1 cellular context compared by ENCODE assay signal in the genomic region with DNA sequence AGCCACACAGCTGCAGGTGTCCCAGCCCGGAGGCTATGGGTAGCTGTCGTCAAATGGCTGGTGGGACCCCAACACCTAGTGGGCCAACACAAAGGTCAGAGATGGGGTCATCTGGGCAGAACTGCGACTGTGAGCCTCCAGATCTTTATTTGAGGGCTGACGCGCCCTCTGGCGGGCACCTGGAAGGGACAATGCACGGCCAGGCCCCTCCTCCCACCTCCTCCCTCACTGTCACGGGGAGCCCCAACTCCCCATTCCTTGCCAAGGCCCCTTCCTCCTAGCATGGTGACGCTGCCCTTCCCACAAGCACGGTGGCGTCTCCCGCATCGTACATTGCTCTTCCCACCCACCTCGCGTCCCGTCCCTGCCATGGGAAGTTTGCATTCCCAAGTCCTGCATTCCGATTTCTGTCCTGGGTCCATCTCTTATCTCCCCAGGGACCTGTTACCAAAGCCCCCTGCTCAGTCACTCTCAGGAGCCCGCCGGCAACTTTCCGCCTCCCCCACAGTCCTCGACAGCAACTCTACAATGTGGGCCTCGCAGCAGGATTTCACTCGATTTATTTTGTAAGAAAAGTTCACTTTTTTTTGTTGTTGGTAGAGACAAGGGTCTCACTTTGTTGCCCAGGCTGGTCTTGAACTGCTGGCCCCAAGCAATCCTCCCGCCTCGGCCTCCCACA.
TF ChIP-seq lines count a peak whose summit lies in the region.

No MANE protein-coding gene starts in this region.

TF ChIP-seq in H1, 55 proteins besides CTCF, POLR2A, EP300 and RAD21:
- TF ChIP-seq EZH2 (IDR thresholded peaks at IDR 0.05; ENCODE audit: low read depth, low read length, severe bottlenecking) (no peak), RFX5 (IDR thresholded peaks at IDR 0.05; ENCODE audit: borderline replicate concordance, low read depth, low read length) (no peak), CHD2 (IDR thresholded peaks at IDR 0.05; ENCODE audit: low read length) (no peak), KDM4A (IDR thresholded peaks at IDR 0.05; ENCODE audit: low read depth, low read length, severe bottlenecking) (no peak), CHD1 (IDR thresholded peaks at IDR 0.05; ENCODE audit: low read depth, low read length) (no peak), RXRA (IDR thresholded peaks at IDR 0.05; ENCODE audit: insufficient read depth, low read depth, low read length) (no peak), TBP (IDR thresholded peaks at IDR 0.05; ENCODE audit: low read depth, low read length) (no peak), TEAD4 (IDR thresholded peaks at IDR 0.05; ENCODE audit: low read depth, low read length) (no peak), PHF8 (conservative IDR thresholded peaks at IDR 0.05; ENCODE audit: low read depth, low read length) (no peak), CBX5 (IDR thresholded peaks at IDR 0.05; ENCODE audit: low read depth, low read length) (no peak), CREB1 (IDR thresholded peaks at IDR 0.05) (no peak)
- TF ChIP-seq, protein P1, sequence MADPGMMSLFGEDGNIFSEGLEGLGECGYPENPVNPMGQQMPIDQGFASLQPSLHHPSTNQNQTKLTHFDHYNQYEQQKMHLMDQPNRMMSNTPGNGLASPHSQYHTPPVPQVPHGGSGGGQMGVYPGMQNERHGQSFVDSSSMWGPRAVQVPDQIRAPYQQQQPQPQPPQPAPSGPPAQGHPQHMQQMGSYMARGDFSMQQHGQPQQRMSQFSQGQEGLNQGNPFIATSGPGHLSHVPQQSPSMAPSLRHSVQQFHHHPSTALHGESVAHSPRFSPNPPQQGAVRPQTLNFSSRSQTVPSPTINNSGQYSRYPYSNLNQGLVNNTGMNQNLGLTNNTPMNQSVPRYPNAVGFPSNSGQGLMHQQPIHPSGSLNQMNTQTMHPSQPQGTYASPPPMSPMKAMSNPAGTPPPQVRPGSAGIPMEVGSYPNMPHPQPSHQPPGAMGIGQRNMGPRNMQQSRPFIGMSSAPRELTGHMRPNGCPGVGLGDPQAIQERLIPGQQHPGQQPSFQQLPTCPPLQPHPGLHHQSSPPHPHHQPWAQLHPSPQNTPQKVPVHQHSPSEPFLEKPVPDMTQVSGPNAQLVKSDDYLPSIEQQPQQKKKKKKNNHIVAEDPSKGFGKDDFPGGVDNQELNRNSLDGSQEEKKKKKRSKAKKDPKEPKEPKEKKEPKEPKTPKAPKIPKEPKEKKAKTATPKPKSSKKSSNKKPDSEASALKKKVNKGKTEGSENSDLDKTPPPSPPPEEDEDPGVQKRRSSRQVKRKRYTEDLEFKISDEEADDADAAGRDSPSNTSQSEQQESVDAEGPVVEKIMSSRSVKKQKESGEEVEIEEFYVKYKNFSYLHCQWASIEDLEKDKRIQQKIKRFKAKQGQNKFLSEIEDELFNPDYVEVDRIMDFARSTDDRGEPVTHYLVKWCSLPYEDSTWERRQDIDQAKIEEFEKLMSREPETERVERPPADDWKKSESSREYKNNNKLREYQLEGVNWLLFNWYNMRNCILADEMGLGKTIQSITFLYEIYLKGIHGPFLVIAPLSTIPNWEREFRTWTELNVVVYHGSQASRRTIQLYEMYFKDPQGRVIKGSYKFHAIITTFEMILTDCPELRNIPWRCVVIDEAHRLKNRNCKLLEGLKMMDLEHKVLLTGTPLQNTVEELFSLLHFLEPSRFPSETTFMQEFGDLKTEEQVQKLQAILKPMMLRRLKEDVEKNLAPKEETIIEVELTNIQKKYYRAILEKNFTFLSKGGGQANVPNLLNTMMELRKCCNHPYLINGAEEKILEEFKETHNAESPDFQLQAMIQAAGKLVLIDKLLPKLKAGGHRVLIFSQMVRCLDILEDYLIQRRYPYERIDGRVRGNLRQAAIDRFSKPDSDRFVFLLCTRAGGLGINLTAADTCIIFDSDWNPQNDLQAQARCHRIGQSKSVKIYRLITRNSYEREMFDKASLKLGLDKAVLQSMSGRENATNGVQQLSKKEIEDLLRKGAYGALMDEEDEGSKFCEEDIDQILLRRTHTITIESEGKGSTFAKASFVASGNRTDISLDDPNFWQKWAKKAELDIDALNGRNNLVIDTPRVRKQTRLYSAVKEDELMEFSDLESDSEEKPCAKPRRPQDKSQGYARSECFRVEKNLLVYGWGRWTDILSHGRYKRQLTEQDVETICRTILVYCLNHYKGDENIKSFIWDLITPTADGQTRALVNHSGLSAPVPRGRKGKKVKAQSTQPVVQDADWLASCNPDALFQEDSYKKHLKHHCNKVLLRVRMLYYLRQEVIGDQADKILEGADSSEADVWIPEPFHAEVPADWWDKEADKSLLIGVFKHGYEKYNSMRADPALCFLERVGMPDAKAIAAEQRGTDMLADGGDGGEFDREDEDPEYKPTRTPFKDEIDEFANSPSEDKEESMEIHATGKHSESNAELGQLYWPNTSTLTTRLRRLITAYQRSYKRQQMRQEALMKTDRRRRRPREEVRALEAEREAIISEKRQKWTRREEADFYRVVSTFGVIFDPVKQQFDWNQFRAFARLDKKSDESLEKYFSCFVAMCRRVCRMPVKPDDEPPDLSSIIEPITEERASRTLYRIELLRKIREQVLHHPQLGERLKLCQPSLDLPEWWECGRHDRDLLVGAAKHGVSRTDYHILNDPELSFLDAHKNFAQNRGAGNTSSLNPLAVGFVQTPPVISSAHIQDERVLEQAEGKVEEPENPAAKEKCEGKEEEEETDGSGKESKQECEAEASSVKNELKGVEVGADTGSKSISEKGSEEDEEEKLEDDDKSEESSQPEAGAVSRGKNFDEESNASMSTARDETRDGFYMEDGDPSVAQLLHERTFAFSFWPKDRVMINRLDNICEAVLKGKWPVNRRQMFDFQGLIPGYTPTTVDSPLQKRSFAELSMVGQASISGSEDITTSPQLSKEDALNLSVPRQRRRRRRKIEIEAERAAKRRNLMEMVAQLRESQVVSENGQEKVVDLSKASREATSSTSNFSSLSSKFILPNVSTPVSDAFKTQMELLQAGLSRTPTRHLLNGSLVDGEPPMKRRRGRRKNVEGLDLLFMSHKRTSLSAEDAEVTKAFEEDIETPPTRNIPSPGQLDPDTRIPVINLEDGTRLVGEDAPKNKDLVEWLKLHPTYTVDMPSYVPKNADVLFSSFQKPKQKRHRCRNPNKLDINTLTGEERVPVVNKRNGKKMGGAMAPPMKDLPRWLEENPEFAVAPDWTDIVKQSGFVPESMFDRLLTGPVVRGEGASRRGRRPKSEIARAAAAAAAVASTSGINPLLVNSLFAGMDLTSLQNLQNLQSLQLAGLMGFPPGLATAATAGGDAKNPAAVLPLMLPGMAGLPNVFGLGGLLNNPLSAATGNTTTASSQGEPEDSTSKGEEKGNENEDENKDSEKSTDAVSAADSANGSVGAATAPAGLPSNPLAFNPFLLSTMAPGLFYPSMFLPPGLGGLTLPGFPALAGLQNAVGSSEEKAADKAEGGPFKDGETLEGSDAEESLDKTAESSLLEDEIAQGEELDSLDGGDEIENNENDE (IDR thresholded peaks at IDR 0.05; ENCODE audit: insufficient replicate concordance, low read length), result no peak
- TF ChIP-seq, protein P2, sequence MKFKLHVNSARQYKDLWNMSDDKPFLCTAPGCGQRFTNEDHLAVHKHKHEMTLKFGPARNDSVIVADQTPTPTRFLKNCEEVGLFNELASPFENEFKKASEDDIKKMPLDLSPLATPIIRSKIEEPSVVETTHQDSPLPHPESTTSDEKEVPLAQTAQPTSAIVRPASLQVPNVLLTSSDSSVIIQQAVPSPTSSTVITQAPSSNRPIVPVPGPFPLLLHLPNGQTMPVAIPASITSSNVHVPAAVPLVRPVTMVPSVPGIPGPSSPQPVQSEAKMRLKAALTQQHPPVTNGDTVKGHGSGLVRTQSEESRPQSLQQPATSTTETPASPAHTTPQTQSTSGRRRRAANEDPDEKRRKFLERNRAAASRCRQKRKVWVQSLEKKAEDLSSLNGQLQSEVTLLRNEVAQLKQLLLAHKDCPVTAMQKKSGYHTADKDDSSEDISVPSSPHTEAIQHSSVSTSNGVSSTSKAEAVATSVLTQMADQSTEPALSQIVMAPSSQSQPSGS (IDR thresholded peaks at IDR 0.05; ENCODE audit: low read length), result no peak
